Comparison of ENCODE assay signal across 24 cellular contexts in genomic region chr14:59565112-59565511, GRCh38. TPM values are rescaled to one million over a fixed set of nuclear protein-coding genes. Genes with fewer than 3 reads are reported as not detected.
DNase-seq lines count a peak whose midpoint lies in the region; ATAC-seq and TF ChIP-seq lines count a peak whose summit lies in the region.
"Had no signal": no experiment of that assay in that cellular context is flagged by ENCODE, and none has a peak within 500 bp of the region (broad histone marks: within the 10 kb centered on the region; RNA-seq: fewer than 3 reads in every experiment).

No MANE protein-coding gene starts in this region.

- H4K20me1 ChIP-seq in PC-3 (ENCODE audit: low read length): no peaks in the 10 kb centered on the region

- H3K79me1 ChIP-seq in neuronal stem cell (ENCODE audit: low read depth, low read length): no peaks in the 10 kb centered on the region

- no peak overlapping the region for H2BK5ac ChIP-seq in neuronal stem cell (ENCODE audit: low read length)

- peak; percentile 58 for ATAC-seq in PC-3
- no peak for ATAC-seq in GM19035 (IDR thresholded peaks at IDR 0.05; ENCODE audit: unreplicated experiment)
- ATAC-seq: GM12878, Right ventricle myocardium inferior had no signal

- peaks cover 31% of the 10 kb centered on the region for H3K4me1 ChIP-seq in PC-3 (ENCODE audit: insufficient read depth, low read length)
- H3K4me1 ChIP-seq in neuronal stem cell (ENCODE audit: control insufficient read depth in 2 of 2, insufficient read depth in 1 of 2, low read depth in 1 of 2, low read length in 2 of 2): peaks cover 7 to 10% of the 10 kb centered on the region in 2 donors
- H3K4me1 ChIP-seq: HAP-1 had no signal

- no peak overlapping the region for H3K18ac ChIP-seq in neuronal stem cell (ENCODE audit: low read length)

- no peak overlapping the region for H2AK5ac ChIP-seq in neuronal stem cell (ENCODE audit: low read depth, low read length)

- H3F3A ChIP-seq in PC-3 (ENCODE audit: low read length, unreplicated experiment): peaks cover 3% of the 10 kb centered on the region

- no peak for TF ChIP-seq CTCF in PC-3 (conservative IDR thresholded peaks at IDR 0.05; ENCODE audit: low read depth, low read length)

- no peak overlapping the region for H2BK12ac ChIP-seq in neuronal stem cell (ENCODE audit: low read length)

- no peaks in the 10 kb centered on the region for H3K9me3 Mint-ChIP-seq in activated CD4-positive, alpha-beta T cell treated with anti-CD3 and anti-CD28 coated beads, Interleukin-2, amount 10 ng/mL, durations not matched to agents 7 days and 5 days

- H4K8ac ChIP-seq in neuronal stem cell (ENCODE audit: low read depth, low read length): no peak overlapping the region

- no peaks in the 10 kb centered on the region for H3K9me2 ChIP-seq in PC-3 (replicated peaks; ENCODE audit: low read length)
- H3K9me2 ChIP-seq: SK-N-SH had no signal

- POLR2A ChIA-PET in PC-3 (lab: Charles Lee; ENCODE audit: unreplicated experiment): no interaction called here
- POLR2A ChIA-PET in activated CD4-positive, alpha-beta T cell treated with anti-CD3 and anti-CD28 coated beads, Interleukin-2, amount 10 ng/mL, durations not matched to agents 7 days and 5 days (lab: Charles Lee): no interaction called here

- H3K27me3 ChIP-seq in PC-3 (ENCODE audit: low read length): peaks cover 17% of the 10 kb centered on the region
- peaks cover 0 to 10% (median 0%) of the 10 kb centered on the region in 3 experiments for H3K27me3 ChIP-seq in neuronal stem cell (ENCODE audit: control insufficient read depth in 3 of 3, insufficient read depth in 3 of 3, low read depth in 1 of 3, low read length in 3 of 3)

- H3K9me3 ChIP-seq in PC-3 (ENCODE audit: low read length) (no peaks in the 10 kb centered on the region), neuronal stem cell (replicated peaks in 1 of 2; ENCODE audit: control insufficient read depth in 2 of 2, insufficient read depth in 1 of 2, low read depth in 1 of 2, low read length in 2 of 2) (peaks cover 0 to 2% of the 10 kb centered on the region in 2 donors)
- H3K9me3 ChIP-seq: HAP-1, SK-N-SH had no signal

- H3K4ac ChIP-seq in neuronal stem cell (ENCODE audit: low read length): no peak overlapping the region

- H3K14ac ChIP-seq in neuronal stem cell (ENCODE audit: low read length): no peak overlapping the region

- H3K4me1 Mint-ChIP-seq in activated CD4-positive, alpha-beta T cell treated with anti-CD3 and anti-CD28 coated beads, Interleukin-2, amount 10 ng/mL, durations not matched to agents 7 days and 5 days: no peaks in the 10 kb centered on the region

- no peak overlapping the region for H4K91ac ChIP-seq in neuronal stem cell (ENCODE audit: low read depth, low read length, poor library complexity)

- no peak overlapping the region for H3K4me3 ChIP-seq in PC-3 (ENCODE audit: low read length)
- no peak overlapping the region for H3K4me3 ChIP-seq in neuronal stem cell (ENCODE audit: low read length in 2 of 2)
- H3K4me3 ChIP-seq: GM12878, GM23248, HAP-1 had no signal

- H3K27ac ChIP-seq in PC-3 (ENCODE audit: low read length) (peak overlapping the region; percentile 36), neuronal stem cell (replicated peaks; ENCODE audit: low read length) (no peak overlapping the region)
- H3K27ac ChIP-seq: 22Rv1, C4-2B, GM23248 had no signal

- H3K4me2 ChIP-seq in PC-3 (ENCODE audit: low read length): peak overlapping the region; percentile 27
- H3K4me2 ChIP-seq in neuronal stem cell (ENCODE audit: insufficient read depth, low read length, poor library complexity, severe bottlenecking): no peak overlapping the region
- H3K4me2 ChIP-seq: SK-N-SH had no signal

- no peak overlapping the region for H2BK120ac ChIP-seq in neuronal stem cell (ENCODE audit: low read depth, low read length)

- H3K9ac ChIP-seq in PC-3 (ENCODE audit: low read length) (no peak overlapping the region), neuronal stem cell (ENCODE audit: low read depth, low read length, poor library complexity) (no peak overlapping the region)
- H3K9ac ChIP-seq: GM23248, SK-N-SH had no signal

- CTCF ChIA-PET in PC-3 (lab: Charles Lee): no interaction called here
- CTCF ChIA-PET in activated CD4-positive, alpha-beta T cell treated with anti-CD3 and anti-CD28 coated beads, Interleukin-2, amount 10 ng/mL, durations not matched to agents 7 days and 5 days (lab: Charles Lee): interaction anchor here (1.1 kb wide), 1 partner anchor 12 kb away, joined by 5 read pairs; the partner anchor contains the start of gene CCDC175

- H3K4me3 Mint-ChIP-seq in activated CD4-positive, alpha-beta T cell treated with anti-CD3 and anti-CD28 coated beads, Interleukin-2, amount 10 ng/mL, durations not matched to agents 7 days and 5 days: no peak overlapping the region

- H3K36me3 ChIP-seq in PC-3 (ENCODE audit: low read depth, low read length) (no peaks in the 10 kb centered on the region), neuronal stem cell (replicated peaks in 1 of 2; ENCODE audit: control insufficient read depth in 2 of 2, insufficient read depth in 2 of 2, low read length in 2 of 2) (no peaks in the 10 kb centered on the region)
- H3K36me3 ChIP-seq: HAP-1 had no signal

- no TSS peak for BruUV-seq in PC-3 (replicated peaks; lab: Mats Ljungman, UMichigan)

- H3K36me3 Mint-ChIP-seq in activated CD4-positive, alpha-beta T cell treated with anti-CD3 and anti-CD28 coated beads, Interleukin-2, amount 10 ng/mL, durations not matched to agents 7 days and 5 days (ENCODE audit: low read depth): no peaks in the 10 kb centered on the region

- H2AFZ ChIP-seq in PC-3 (ENCODE audit: low read length) (no peak overlapping the region), neuronal stem cell (ENCODE audit: low read length) (no peak overlapping the region)
- H2AFZ ChIP-seq: GM23248 had no signal

- intact Hi-C loops in PC-3 (cut with micrococcal nuclease): no loop called here

- peaks cover 27% of the 10 kb centered on the region for H3K27me3 Mint-ChIP-seq in activated CD4-positive, alpha-beta T cell treated with anti-CD3 and anti-CD28 coated beads, Interleukin-2, amount 10 ng/mL, durations not matched to agents 7 days and 5 days

- H2BK15ac ChIP-seq in neuronal stem cell (ENCODE audit: low read length): no peak overlapping the region

- H3K27ac Mint-ChIP-seq in activated CD4-positive, alpha-beta T cell treated with anti-CD3 and anti-CD28 coated beads, Interleukin-2, amount 10 ng/mL, durations not matched to agents 7 days and 5 days: no peak overlapping the region

- H3K79me2 ChIP-seq in PC-3 (ENCODE audit: low read length): no peaks in the 10 kb centered on the region

- H3K23ac ChIP-seq in neuronal stem cell (ENCODE audit: low read depth, low read length, poor library complexity): no peak overlapping the region

- DNase-seq in NCI-H2107 treated with DMSO at 0.1 percent for 48 hours (lab: John Stamatoyannopoulos, UW; ENCODE audit: unreplicated experiment): peak; percentile 57
- no peak for DNase-seq in NCI-H2107 (lab: John Stamatoyannopoulos, UW)
- peak; percentile 91 for DNase-seq in PC-3
- peak; percentile 59 for DNase-seq in left kidney (ENCODE audit: low read depth, low spot score)
- no peak for DNase-seq in activated CD4-positive, alpha-beta T cell treated with anti-CD3 and anti-CD28 coated beads, Interleukin-2, amount 10 ng/mL, durations not matched to agents 7 days and 5 days
- no peak for DNase-seq in neuronal stem cell (ENCODE audit: low spot score)
- no peak for DNase-seq in NCI-H748 treated with DMSO at 0.1 percent for 48 hours (lab: John Stamatoyannopoulos, UW)
- DNase-seq: AML-193; GF-D8; GM23248; KBM-7; NCI-H1417; NCI-H187; NCI-H2171; NCI-H446; NCI-H526 treated with DMSO at 0.1 percent for 48 hours; NK-92 treated with Interleukin-12 subunit alpha and Interleukin-12 subunit beta, amount 100 ng/mL, for 24 hours; SK-N-SH had no signal

- WGBS in neuronal stem cell (ENCODE audit: extremely low coverage in 2 of 2, insufficient read length in 2 of 2, insufficient replicate concordance in 1 of 2), 2 donors: no CpG with 5 or more reads among the region's 1 CpG

RNA-seq across cellular contexts. Expression of gene CCDC175, which starts 11.5 kb away (rescaled TPM):
- not detected in 2 replicates for total RNA-seq in PC-3 (2014; rRNA removed)
- total RNA-seq in activated CD4-positive, alpha-beta T cell treated with anti-CD3 and anti-CD28 coated beads, Interleukin-2, amount 10 ng/mL, durations not matched to agents 7 days and 5 days: not detected
- polyA plus RNA-seq in neuronal stem cell (2013, experiment 1 of 2): 0.81 TPM
- polyA plus RNA-seq in neuronal stem cell (2013, experiment 2 of 2): 0.43 TPM
- total RNA-seq: GM12878, GM23248, Right ventricle myocardium inferior had no signal
- polyA plus RNA-seq: GM12878, GM23248, SK-N-SH had no signal

Comparison
In these comparisons a context has a peak if more than half of its experiments do, and no peak if none do; other contexts are left out.
1. DNase-seq: peak in NCI-H2107 treated with DMSO at 0.1 percent for 48 hours (single experiment), PC-3 (single experiment) and left kidney (single experiment); none in NCI-H2107 (single experiment), activated CD4-positive, alpha-beta T cell treated with anti-CD3 and anti-CD28 coated beads, Interleukin-2, amount 10 ng/mL, durations not matched to agents 7 days and 5 days (single experiment), neuronal stem cell (single experiment) and NCI-H748 treated with DMSO at 0.1 percent for 48 hours (single experiment).